ENCODE assay signal across 18 cellular contexts in genomic region chr15:70046716-70047369, GRCh38. TPM values are rescaled to one million over a fixed set of nuclear protein-coding genes. Genes with fewer than 3 reads are reported as not detected.
DNase-seq lines count a peak whose midpoint lies in the region; ATAC-seq, FAIRE-seq and TF ChIP-seq lines count a peak whose summit lies in the region.
"Had no signal": no experiment of that assay in that cellular context is flagged by ENCODE, and none has a peak within 500 bp of the region (broad histone marks: within the 10 kb centered on the region; RNA-seq: fewer than 3 reads in every experiment).

No MANE protein-coding gene starts in this region.

- no peak for DNase-seq in activated naive CD8-positive, alpha-beta T cell treated with anti-CD3 and anti-CD28 coated beads, Interleukin-2, amount 50 U/mL, for 24 hours
- DNase-seq in activated B cell treated with CpG ODN at 0.5 μM for 24 hours (no peak), neural progenitor cell (ENCODE audit: low spot score) (no peak), Karpas-422 (no peak), A172 (ENCODE audit: low spot score) (no peak), GM12891 (ENCODE audit: insufficient read length, low spot score) (no peak)
- DNase-seq: activated CD4-positive, alpha-beta T cell treated with anti-CD3 and anti-CD28 coated beads for 48 hours; brain microvascular endothelial cell; DMS 273 treated with DMSO at 0.1 percent for 48 hours; glutamatergic neuron; NCI-H1694 treated with DMSO at 0.1 percent for 48 hours; NCI-H345; occipital lobe; SHP77 had no signal

- no peak for ATAC-seq in activated naive CD8-positive, alpha-beta T cell treated with anti-CD3 and anti-CD28 coated beads, Interleukin-2, amount 50 U/mL, for 24 hours
- ATAC-seq in activated B cell treated with CpG ODN at 0.5 μM for 24 hours (ENCODE audit: low read depth), result no peak
- ATAC-seq in GM18907 (IDR thresholded peaks at IDR 0.05; ENCODE audit: unreplicated experiment), result no peak

- no peaks in the 10 kb centered on the region for H3F3A ChIP-seq in neural progenitor cell (ENCODE audit: low read depth)

- FAIRE-seq in GM12891 (lab: Jason Lieb, UNC), result no peak
- FAIRE-seq: H54 had no signal

- H3K27ac Mint-ChIP-seq in activated naive CD8-positive, alpha-beta T cell, result peak overlapping the region; percentile 61
- no peak overlapping the region for H3K27ac Mint-ChIP-seq in activated naive CD8-positive, alpha-beta T cell treated with anti-CD3 and anti-CD28 coated beads, Interleukin-2, amount 50 U/mL, for 24 hours
- H3K27ac Mint-ChIP-seq in activated B cell treated with CpG ODN at 0.5 μM for 24 hours (peak overlapping the region; percentile 31), neural progenitor cell (peak overlapping the region; percentile 52)

- H3K4me3 Mint-ChIP-seq in activated naive CD8-positive, alpha-beta T cell, result no peak overlapping the region
- no peak overlapping the region for H3K4me3 Mint-ChIP-seq in activated naive CD8-positive, alpha-beta T cell treated with anti-CD3 and anti-CD28 coated beads, Interleukin-2, amount 50 U/mL, for 24 hours
- H3K4me3 Mint-ChIP-seq in activated B cell treated with CpG ODN at 0.5 μM for 24 hours, result no peak overlapping the region
- no peak overlapping the region for H3K4me3 Mint-ChIP-seq in neural progenitor cell

- TF ChIP-seq POLR2A in GM12891 (IDR thresholded peaks at IDR 0.05; ENCODE audit: low read depth, low read length), result no peak

- no peaks in the 10 kb centered on the region for H3K4me1 Mint-ChIP-seq in activated naive CD8-positive, alpha-beta T cell (ENCODE audit: low read depth)
- no peaks in the 10 kb centered on the region for H3K4me1 Mint-ChIP-seq in activated naive CD8-positive, alpha-beta T cell treated with anti-CD3 and anti-CD28 coated beads, Interleukin-2, amount 50 U/mL, for 24 hours
- H3K4me1 Mint-ChIP-seq in activated B cell treated with CpG ODN at 0.5 μM for 24 hours (peaks cover 11% of the 10 kb centered on the region), neural progenitor cell (peaks cover 24% of the 10 kb centered on the region)

- peaks cover 16% of the 10 kb centered on the region for H3K4me1 ChIP-seq in neural progenitor cell
- H3K4me1 ChIP-seq in Karpas-422 (ENCODE audit: low read length), result no peaks in the 10 kb centered on the region
- H3K4me1 ChIP-seq: right atrium auricular region had no signal

- H3K27me3 ChIP-seq in neural progenitor cell (no peaks in the 10 kb centered on the region), Karpas-422 (ENCODE audit: low read length) (no peaks in the 10 kb centered on the region)
- H3K27me3 ChIP-seq: brain microvascular endothelial cell, right atrium auricular region had no signal

- CTCF ChIA-PET in activated B cell treated with CpG ODN at 0.5 μM for 24 hours (lab: Charles Lee), result no interaction called here

- no peak overlapping the region for H3K4me3 ChIP-seq in neural progenitor cell
- no peak overlapping the region for H3K4me3 ChIP-seq in Karpas-422 (ENCODE audit: low read length)
- H3K4me3 ChIP-seq: right atrium auricular region had no signal

- H3K36me3 Mint-ChIP-seq in activated naive CD8-positive, alpha-beta T cell, result peaks cover 11% of the 10 kb centered on the region
- H3K36me3 Mint-ChIP-seq in activated naive CD8-positive, alpha-beta T cell treated with anti-CD3 and anti-CD28 coated beads, Interleukin-2, amount 50 U/mL, for 24 hours (ENCODE audit: low read depth), result peaks cover 34% of the 10 kb centered on the region
- H3K36me3 Mint-ChIP-seq in activated B cell treated with CpG ODN at 0.5 μM for 24 hours (ENCODE audit: low read depth) (peaks cover 68% of the 10 kb centered on the region), neural progenitor cell (peaks cover 14% of the 10 kb centered on the region)

- H3K36me3 ChIP-seq in neural progenitor cell, result no peaks in the 10 kb centered on the region
- H3K36me3 ChIP-seq in Karpas-422 (ENCODE audit: insufficient read depth, low read length), result peaks cover 5% of the 10 kb centered on the region

- POLR2A ChIA-PET in activated B cell treated with CpG ODN at 0.5 μM for 24 hours (lab: Charles Lee), result no interaction called here

- H3K4me2 ChIP-seq in neural progenitor cell (no peak overlapping the region), Karpas-422 (ENCODE audit: low read depth, low read length, poor library complexity, severe bottlenecking) (no peak overlapping the region)

- H3K27ac ChIP-seq in neural progenitor cell (no peak overlapping the region), Karpas-422 (ENCODE audit: low read length) (no peak overlapping the region)
- H3K27ac ChIP-seq: brain microvascular endothelial cell, right atrium auricular region had no signal

- H3K27me3 Mint-ChIP-seq in activated naive CD8-positive, alpha-beta T cell, result no peaks in the 10 kb centered on the region
- no peaks in the 10 kb centered on the region for H3K27me3 Mint-ChIP-seq in activated naive CD8-positive, alpha-beta T cell treated with anti-CD3 and anti-CD28 coated beads, Interleukin-2, amount 50 U/mL, for 24 hours
- H3K27me3 Mint-ChIP-seq in activated B cell treated with CpG ODN at 0.5 μM for 24 hours (no peaks in the 10 kb centered on the region), neural progenitor cell (ENCODE audit: insufficient read depth, low read depth) (peaks cover 6% of the 10 kb centered on the region)

- H3K9ac ChIP-seq in neural progenitor cell, result no peak overlapping the region
- no peak overlapping the region for H3K9ac ChIP-seq in Karpas-422 (ENCODE audit: low read length)

- H4K20me1 ChIP-seq in neural progenitor cell (ENCODE audit: low read depth) (peaks cover 30% of the 10 kb centered on the region), Karpas-422 (ENCODE audit: insufficient read depth, low read depth, low read length) (no peaks in the 10 kb centered on the region; the same call in 1 of the 2 replicates)

- no peaks in the 10 kb centered on the region for H3K79me2 ChIP-seq in neural progenitor cell (ENCODE audit: low read depth)
- no peaks in the 10 kb centered on the region for H3K79me2 ChIP-seq in Karpas-422 (ENCODE audit: low read length)

- no peaks in the 10 kb centered on the region for H3K9me3 Mint-ChIP-seq in activated naive CD8-positive, alpha-beta T cell (ENCODE audit: low read depth)
- no peaks in the 10 kb centered on the region for H3K9me3 Mint-ChIP-seq in activated naive CD8-positive, alpha-beta T cell treated with anti-CD3 and anti-CD28 coated beads, Interleukin-2, amount 50 U/mL, for 24 hours
- H3K9me3 Mint-ChIP-seq in activated B cell treated with CpG ODN at 0.5 μM for 24 hours (no peaks in the 10 kb centered on the region), neural progenitor cell (no peaks in the 10 kb centered on the region)

- intact Hi-C loops in activated B cell treated with CpG ODN at 0.5 μM for 24 hours (cut with micrococcal nuclease), result no loop called here

- no peaks in the 10 kb centered on the region for H3K9me2 ChIP-seq in Karpas-422 (replicated peaks; ENCODE audit: insufficient read depth, low read length)

- H2AFZ ChIP-seq in neural progenitor cell (replicated peaks), result no peak overlapping the region
- no peak overlapping the region for H2AFZ ChIP-seq in Karpas-422 (ENCODE audit: low read length)

- no peaks in the 10 kb centered on the region for H3K9me3 ChIP-seq in neural progenitor cell (ENCODE audit: low read depth)
- no peaks in the 10 kb centered on the region for H3K9me3 ChIP-seq in Karpas-422 (ENCODE audit: low read length)
- H3K9me3 ChIP-seq: right atrium auricular region had no signal

- no peak for TF ChIP-seq CTCF in activated B cell treated with CpG ODN at 0.5 μM for 24 hours (IDR thresholded peaks at IDR 0.05)
- no peak for TF ChIP-seq CTCF in neural progenitor cell (IDR thresholded peaks at IDR 0.05)

TF ChIP-seq in GM12891, 5 proteins besides CTCF, POLR2A, EP300 and RAD21:
- TF ChIP-seq SPI1 (IDR thresholded peaks at IDR 0.05; ENCODE audit: low read depth, low read length) (no peak), PAX5 (IDR thresholded peaks at IDR 0.05; ENCODE audit: insufficient read depth, low read length, severe bottlenecking) (no peak), POLR2AphosphoS5 (IDR thresholded peaks at IDR 0.05; ENCODE audit: low read depth, low read length) (no peak), TAF1 (IDR thresholded peaks at IDR 0.05; ENCODE audit: low read depth, low read length) (no peak), POU2F2 (IDR thresholded peaks at IDR 0.05; ENCODE audit: low read depth, low read length) (no peak)

RNA-seq across cellular contexts. Expression of gene TLE3, which starts 50.9 kb away (rescaled TPM):
- total RNA-seq in activated B cell treated with CpG ODN at 0.5 μM for 24 hours, result 106 and 110 TPM in 2 replicates
- total RNA-seq in neural progenitor cell (ENCODE audit: low replicate concordance), result 22.1 and 78.5 TPM in 2 replicates
- total RNA-seq in Karpas-422 (2014; rRNA removed; shearing (Covaris generic); ENCODE audit: low replicate concordance), result 63.6 and 99.8 TPM in 2 replicates
- 0.10 and 0.59 TPM in 2 replicates for total RNA-seq in A172 (2014; rRNA removed; shearing (Covaris generic))
- 18.6 TPM for polyA plus RNA-seq in GM12891 (2012; ENCODE audit: low read depth, missing spikeins)

Comparison
In these comparisons a context has a peak if more than half of its experiments do, and no peak if none do; other contexts are left out.
1. RNA of gene TLE3, which starts 50.9 kb away (total RNA-seq): 106 to 110 TPM in activated B cell treated with CpG ODN at 0.5 μM for 24 hours, 63.6 to 99.8 TPM in Karpas-422 and 22.1 to 78.5 TPM in neural progenitor cell; 0.10 to 0.59 TPM in A172; every median in the first group is over 10 times any median in the second.